1 cellular context compared by ENCODE assay signal in genomic region chr3:185807455-185808068, GRCh38.
TF ChIP-seq lines count a peak whose summit lies in the region.

No MANE protein-coding gene starts in this region.

TF ChIP-seq in GM23338, 12 proteins besides CTCF, POLR2A, EP300 and RAD21 (continued from another document):
- TF ChIP-seq, protein P1, sequence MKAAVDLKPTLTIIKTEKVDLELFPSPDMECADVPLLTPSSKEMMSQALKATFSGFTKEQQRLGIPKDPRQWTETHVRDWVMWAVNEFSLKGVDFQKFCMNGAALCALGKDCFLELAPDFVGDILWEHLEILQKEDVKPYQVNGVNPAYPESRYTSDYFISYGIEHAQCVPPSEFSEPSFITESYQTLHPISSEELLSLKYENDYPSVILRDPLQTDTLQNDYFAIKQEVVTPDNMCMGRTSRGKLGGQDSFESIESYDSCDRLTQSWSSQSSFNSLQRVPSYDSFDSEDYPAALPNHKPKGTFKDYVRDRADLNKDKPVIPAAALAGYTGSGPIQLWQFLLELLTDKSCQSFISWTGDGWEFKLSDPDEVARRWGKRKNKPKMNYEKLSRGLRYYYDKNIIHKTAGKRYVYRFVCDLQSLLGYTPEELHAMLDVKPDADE (IDR thresholded peaks at IDR 0.05) = no peak
